15 cellular contexts compared by ENCODE assay signal in genomic region chr6:142613981-142614380, GRCh38.
DNase-seq lines count a peak whose midpoint lies in the region; ATAC-seq and TF ChIP-seq lines count a peak whose summit lies in the region.
"Had no signal": no experiment of that assay in that cellular context is flagged by ENCODE, and none has a peak within 500 bp of the region (broad histone marks: within the 10 kb centered on the region; RNA-seq: fewer than 3 reads in every experiment).

No MANE protein-coding gene starts in this region.

- no peak overlapping the region for H3K4me3 ChIP-seq in RWPE2 (ENCODE audit: severe bottlenecking)
- H3K4me3 ChIP-seq in epithelial cell of esophagus (ENCODE audit: low read length) = no peak overlapping the region
- H3K4me3 ChIP-seq: BLaER1 treated with 17β-estradiol and CSF1 and Interleukin-3, amounts not matched to agents 10 nM and 100 nM had no signal

- H3K27me3 ChIP-seq in RWPE2 (ENCODE audit: insufficient read depth, poor library complexity, severe bottlenecking) = no peaks in the 10 kb centered on the region
- H3K27me3 ChIP-seq: BLaER1 treated with 17β-estradiol and CSF1 and Interleukin-3, amounts not matched to agents 10 nM and 100 nM had no signal

- ATAC-seq in RWPE2 (ENCODE audit: low read depth) (no peak), GM21360 (IDR thresholded peaks at IDR 0.05; ENCODE audit: unreplicated experiment) (no peak)

- H3K4me1 ChIP-seq in RWPE2 (ENCODE audit: insufficient read depth, poor library complexity, severe bottlenecking) = peaks cover 6% of the 10 kb centered on the region
- H3K4me1 ChIP-seq: BLaER1 treated with 17β-estradiol and CSF1 and Interleukin-3, amounts not matched to agents 10 nM and 100 nM had no signal

- DNase-seq in A172 (ENCODE audit: low spot score) (peak; percentile 72), HT1080 (ENCODE audit: low read depth) (peak; percentile 61), RWPE2 (ENCODE audit: low spot score) (no peak), epithelial cell of esophagus (ENCODE audit: low read depth) (peak; percentile 35), AG20443 (ENCODE audit: low spot score) (no peak), SIG-M5 (lab: John Stamatoyannopoulos, UW) (no peak), NCI-H69 (lab: John Stamatoyannopoulos, UW) (no peak)
- DNase-seq: CD8-positive, alpha-beta memory T cell; NCI-H1417 treated with DMSO at 0.1 percent for 48 hours; NCI-H1930; NCI-H510A; NCI-H82; SHP77 had no signal

- no peak overlapping the region for H3K27ac ChIP-seq in RWPE2 (ENCODE audit: poor library complexity, severe bottlenecking)
- H3K27ac ChIP-seq: BLaER1 treated with 17β-estradiol and CSF1 and Interleukin-3, amounts not matched to agents 10 nM and 100 nM had no signal

- TF ChIP-seq CTCF in RWPE2 (IDR thresholded peaks at IDR 0.05; ENCODE audit: poor library complexity, severe bottlenecking) = peak; percentile 10
- no peak for TF ChIP-seq CTCF in epithelial cell of esophagus (IDR thresholded peaks at IDR 0.05; ENCODE audit: insufficient read depth, low read depth, low read length, missing control alignments)

- no peaks in the 10 kb centered on the region for H3K9me3 ChIP-seq in RWPE2 (ENCODE audit: severe bottlenecking)

- H3K36me3 ChIP-seq in RWPE2 (ENCODE audit: low read depth) = no peaks in the 10 kb centered on the region
- H3K36me3 ChIP-seq: BLaER1 treated with 17β-estradiol and CSF1 and Interleukin-3, amounts not matched to agents 10 nM and 100 nM had no signal

Comparison
In these comparisons a context has a peak if more than half of its experiments do, and no peak if none do; other contexts are left out.
1. DNase-seq: peak in A172 (single experiment), HT1080 (single experiment) and epithelial cell of esophagus (single experiment); none in RWPE2 (single experiment), AG20443 (single experiment), SIG-M5 (single experiment) and NCI-H69 (single experiment).